In genomic region chr6:10404107-10404798, GRCh38 we compare ENCODE assay signal across 8 cellular contexts. TPM values are rescaled to one million over a fixed set of nuclear protein-coding genes. Genes with fewer than 3 reads are reported as not detected.
A peak's percentile ranks its signal among the peaks of the same experiment; 100 is the strongest.
DNase-seq lines count a peak whose midpoint lies in the region; ATAC-seq, FAIRE-seq and TF ChIP-seq lines count a peak whose summit lies in the region.

No MANE protein-coding gene starts in this region.

- ATAC-seq in omental fat pad (ENCODE audit: low FRiP score) = peak; percentile 99

- 1 to 5% methylated on average over 16 to 52 of the region's 87 CpGs for WGBS in testis, 2 donors

- TF ChIP-seq POLR2A in testis (IDR thresholded peaks at IDR 0.05) = no peak

- H3K4me3 ChIP-seq in H7 (ENCODE audit: insufficient read depth, low read depth, low read length) = peak overlapping the region; percentile 75
- peak overlapping the region; percentile 62 to 70 for H3K4me3 ChIP-seq in testis

- H3K4me1 ChIP-seq in testis = no peaks in the 10 kb centered on the region

- H3K27me3 ChIP-seq in H7 (ENCODE audit: control insufficient read depth, insufficient read depth, low read length) = peaks cover 86% of the 10 kb centered on the region
- no peaks in the 10 kb centered on the region for H3K27me3 ChIP-seq in testis

- H3K9me3 ChIP-seq in testis = no peaks in the 10 kb centered on the region

- DNase-seq in GM03348 (ENCODE audit: low spot score) (peak; percentile 99), H7 (peak; percentile 99), M059J (ENCODE audit: low read depth) (peak; percentile 100), SHP77 treated with DMSO at 0.1 percent for 48 hours (lab: John Stamatoyannopoulos, UW) (peak; percentile 97), activated gamma-delta T cell treated with Interleukin-2 at 50 U/mL for 16 hours (peak; percentile 60), frontal cortex (ENCODE audit: low spot score in 2 of 2) (peak; percentile 93 to 98), omental fat pad (ENCODE audit: low spot score) (peak; percentile 36), testis (peak; percentile 95)

- TF ChIP-seq CTCF in omental fat pad (IDR thresholded peaks at IDR 0.05) = no peak
- peak in 2 of 3 experiments; percentile 13 to 15 for TF ChIP-seq CTCF in testis (IDR thresholded peaks at IDR 0.05)

- H3K36me3 ChIP-seq in H7 (replicated peaks; ENCODE audit: control insufficient read depth, insufficient read depth, low read length) = no peaks in the 10 kb centered on the region
- no peaks in the 10 kb centered on the region for H3K36me3 ChIP-seq in testis (ENCODE audit: low read depth, missing control alignments)

- intact Hi-C loops in testis (cut with DNase I; ENCODE audit: low total_unique reads) = no loop called here

- FAIRE-seq in frontal cortex (lab: Jason Lieb, UNC) = no peak

- H3K27ac ChIP-seq in testis = peak overlapping the region; percentile 41 to 71

RNA-seq across cellular contexts. Expression of gene TFAP2A, which starts 10.6 kb away (rescaled TPM):
- not detected in 2 replicates for total RNA-seq in H7 (2014; rRNA removed; shearing (Covaris generic))
- 10.8 and 26.6 TPM in 2 replicates for total RNA-seq in M059J (2014; rRNA removed; shearing (Covaris generic))
- not detected for total RNA-seq in frontal cortex
- not detected for total RNA-seq in omental fat pad
- 1 to 10 TPM; 2.7 to 4.8 TPM for total RNA-seq in testis
- 3.3 TPM for polyA plus RNA-seq in testis (ENCODE audit: insufficient read depth, low read depth, low replicate concordance)

Comparison
In these comparisons a context has a peak if more than half of its experiments do, and no peak if none do; other contexts are left out.
1. Peak in every context shown above with its lines: DNase-seq, ATAC-seq, H3K4me3 ChIP-seq and H3K27ac ChIP-seq.
2. DNase-seq: peak in every context shown above with its lines; median percentile 100 in M059J; 99 in GM03348; 99 in H7; 97 in SHP77 treated with DMSO at 0.1 percent for 48 hours; 96 in frontal cortex; 95 in testis; 60 in activated gamma-delta T cell treated with Interleukin-2 at 50 U/mL for 16 hours; 36 in omental fat pad.
3. CTCF ChIP-seq: peak in testis (2 of 3); none in omental fat pad (0 of 3).